Comparison of ENCODE assay signal across 1 cellular context in the genomic region with DNA sequence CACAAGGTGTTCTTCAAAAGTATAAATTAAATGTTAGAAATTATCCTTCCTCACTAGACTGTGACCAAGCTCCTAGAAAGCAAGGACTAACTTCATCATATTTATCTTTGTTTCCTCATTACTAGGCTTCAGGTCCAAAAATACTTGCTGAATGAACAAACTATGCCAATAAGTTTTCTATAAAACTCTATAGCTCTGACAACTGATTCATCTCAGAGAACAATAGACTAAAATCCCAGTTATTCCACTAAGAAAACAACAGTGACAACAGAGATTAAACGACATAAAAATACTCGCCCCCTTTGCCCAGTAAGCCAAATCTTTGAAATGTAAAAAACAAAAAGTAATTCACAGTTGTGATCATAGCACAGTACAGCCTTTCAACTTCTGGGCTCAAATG.
TF ChIP-seq lines count a peak whose summit lies in the region.

No MANE protein-coding gene starts in this region.

TF ChIP-seq in endothelial cell of umbilical vein, 7 proteins besides CTCF, POLR2A, EP300 and RAD21:
- peak; percentile 37 for TF ChIP-seq JUN (IDR thresholded peaks at IDR 0.05; ENCODE audit: borderline replicate concordance, insufficient read depth, insufficient read length, low read depth)
- no peak for TF ChIP-seq FOS (IDR thresholded peaks at IDR 0.05; ENCODE audit: borderline replicate concordance, insufficient read depth, low read length)
